In genomic region chr2:151261977-151262291, GRCh38 we compare ENCODE assay signal across 8 cellular contexts. TPM values are rescaled to one million over a fixed set of nuclear protein-coding genes. Genes with fewer than 3 reads are reported as not detected.
DNase-seq lines count a peak whose midpoint lies in the region; ATAC-seq, FAIRE-seq and TF ChIP-seq lines count a peak whose summit lies in the region.

No MANE protein-coding gene starts in this region.

- POLR2A ChIA-PET in A549 (lab: Yijun Ruan, JAX): interaction anchor here (1.0 to 3.5 kb wide), 4 partner anchors 11 to 148 kb away, joined by 3 to 19 read pairs (median 7); partner anchors contain the start of genes NMI and RIF1

- peak overlapping the region; percentile 98 for H3K9ac ChIP-seq in mucosa of stomach (ENCODE audit: low read length)

- peak overlapping the region; percentile 76 for H3K4me2 ChIP-seq in A549

- H3K9me3 ChIP-seq in A549: no peaks in the 10 kb centered on the region
- H3K9me3 ChIP-seq in mucosa of stomach (ENCODE audit: control insufficient read depth, low read length): no peaks in the 10 kb centered on the region

- H3K4me3 ChIP-seq in A549: peak overlapping the region; percentile 62
- H3K4me3 ChIP-seq in cardiac fibroblast (replicated peaks in 1 of 2; ENCODE audit: low read depth in 2 of 2, low read length in 2 of 2): peak overlapping the region; percentile 74 to 84
- H3K4me3 ChIP-seq in mucosa of stomach (ENCODE audit: low read length): peak overlapping the region; percentile 93

- 11% methylated on average over 9 of the region's 9 CpGs for WGBS in A549 (ENCODE audit: missing lambda C conversion rate)

- ATAC-seq in A549: no peak
- ATAC-seq in HG03378 (IDR thresholded peaks at IDR 0.05; ENCODE audit: unreplicated experiment): peak; percentile 0
- no peak for ATAC-seq in GM19328 (IDR thresholded peaks at IDR 0.05; ENCODE audit: unreplicated experiment)

- CTCF ChIA-PET in A549 (lab: Yijun Ruan, JAX): no interaction called here

- peak overlapping the region; percentile 93 to 97 for H3K27ac ChIP-seq in A549

- no peak for TF ChIP-seq POLR2A in A549 (IDR thresholded peaks at IDR 0.05; ENCODE audit: low read length)
- TF ChIP-seq POLR2A in GM12892 (IDR thresholded peaks at IDR 0.05; ENCODE audit: low read depth, low read length): no peak

- no peaks in the 10 kb centered on the region for H3K27me3 ChIP-seq in mucosa of stomach (ENCODE audit: control insufficient read depth, insufficient read depth, low read length)

- H3K36me3 ChIP-seq in mucosa of stomach (ENCODE audit: control insufficient read depth, insufficient read depth, low read length): no peaks in the 10 kb centered on the region

- TF ChIP-seq RAD21 in A549 (conservative IDR thresholded peaks at IDR 0.05 in 1 of 2, IDR thresholded peaks at IDR 0.05 in 1 of 2): no peak

- TF ChIP-seq EP300 in A549 (IDR thresholded peaks at IDR 0.05): no peak

- TF ChIP-seq CTCF in A549 (IDR thresholded peaks at IDR 0.05) (no peak), cardiac fibroblast (IDR thresholded peaks at IDR 0.05; ENCODE audit: low read depth, low read length) (no peak)

- no peak for DNase-seq in A549 (ENCODE audit: low read depth in 1 of 2, low spot score in 1 of 2)
- no peak for DNase-seq in cardiac fibroblast (ENCODE audit: low read depth in 2 of 2)
- DNase-seq in GM12892 (ENCODE audit: insufficient read length): no peak
- DNase-seq in stimulated activated CD4-positive, alpha-beta T cell treated with anti-CD3 and anti-CD28 coated beads, Interleukin-1b, Interleukin-23, amount 100 ng/mL, for 48 hours: no peak
- DNase-seq in COLO829 (ENCODE audit: low spot score): no peak

- H3K4me1 ChIP-seq in A549 (0 out of 3 replicates have a peak, but pooled peaks cover 7% of the 10 kb centered on the region), mucosa of stomach (ENCODE audit: control insufficient read depth, insufficient read depth, low read length) (no peaks in the 10 kb centered on the region)

- FAIRE-seq in A549 (lab: Jason Lieb, UNC): no peak
- no peak for FAIRE-seq in GM12892 (lab: Jason Lieb, UNC)

TF ChIP-seq in A549, 52 proteins besides CTCF, POLR2A, EP300 and RAD21:
- TF ChIP-seq KDM5A (IDR thresholded peaks at IDR 0.05) (no peak), JUN (IDR thresholded peaks at IDR 0.05) (0 out of 5 replicates have a peak, but pooled peaks of 1 of the 2 experiments have one; percentile 41)

RNA-seq across cellular contexts. Expression of gene RBM43, which starts 0.3 kb away (rescaled TPM):
- polyA plus RNA-seq in A549 (2011; rRNA removed): 7.3 and 9.3 TPM in 2 replicates
- polyA plus RNA-seq in A549 (2012; cell fraction: cytosol; rRNA removed): 1.8 and 1.9 TPM in 2 replicates
- polyA plus RNA-seq in A549 (2012; cell fraction: nucleus; rRNA removed): 1.3 TPM in 2 replicates
- polyA plus RNA-seq in A549 (2017; fragmentation: RNase III; extraction: RNeasy Plus Mini Kit Qiagen cat#74134 plus additional on column Dnase treatment): 4.4 to 5.0 TPM (median 4.8 TPM) in 3 replicates
- 2.8 and 3.1 TPM in 2 replicates for polyA minus RNA-seq in A549 (2011; rRNA and poly(A)+ RNA removed)
- 3.4 TPM for polyA plus RNA-seq in GM12892 (2012; ENCODE audit: missing spikeins)

RNA-seq across cellular contexts. Expression of gene NMI, which starts 27.5 kb away (rescaled TPM):
- polyA plus RNA-seq in A549 (2011; rRNA removed): 9.7 and 15.4 TPM in 2 replicates
- 2.6 TPM in 2 replicates for polyA plus RNA-seq in A549 (2012; cell fraction: cytosol; rRNA removed)
- polyA plus RNA-seq in A549 (2012; cell fraction: nucleus; rRNA removed): 1.2 TPM in 2 replicates
- polyA plus RNA-seq in A549 (2017; fragmentation: RNase III; extraction: RNeasy Plus Mini Kit Qiagen cat#74134 plus additional on column Dnase treatment): 15.9 to 18.0 TPM (median 16.8 TPM) in 3 replicates
- 0.88 and 1.1 TPM in 2 replicates for polyA minus RNA-seq in A549 (2011; rRNA and poly(A)+ RNA removed)
- polyA plus RNA-seq in GM12892 (2012; ENCODE audit: missing spikeins): 54.3 TPM
